ENCODE assay signal across 10 cellular contexts in the genomic region with DNA sequence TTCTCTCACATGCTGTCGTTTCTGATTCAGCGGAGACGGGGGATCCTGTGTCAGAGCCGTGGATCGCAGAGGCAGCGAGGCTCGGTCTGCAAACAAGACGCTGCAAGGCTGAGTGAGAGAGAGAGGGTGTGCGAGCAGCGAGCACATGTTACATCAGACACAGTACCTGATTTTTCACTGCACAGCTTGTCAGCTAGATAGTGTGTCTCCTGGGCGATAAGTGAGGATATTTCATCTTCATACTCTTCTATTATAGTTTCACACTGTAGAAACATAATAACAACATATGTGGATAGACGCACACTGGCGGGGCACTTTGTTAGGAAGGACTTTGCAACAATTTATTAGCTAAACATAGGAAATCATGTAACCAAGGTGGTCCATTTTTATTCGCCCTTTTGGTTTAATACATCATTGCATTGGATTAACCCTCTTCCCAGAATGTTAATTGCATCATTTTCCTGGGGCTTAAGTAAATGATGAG. TPM values are rescaled to one million over a fixed set of nuclear protein-coding genes. Genes with fewer than 3 reads are reported as not detected.
A peak's percentile ranks its signal among the peaks of the same experiment; 100 is the strongest.
DNase-seq lines count a peak whose midpoint lies in the region; ATAC-seq and TF ChIP-seq lines count a peak whose summit lies in the region.
"Had no signal": no experiment of that assay in that cellular context is flagged by ENCODE, and none has a peak within 500 bp of the region (broad histone marks: within the 10 kb centered on the region; RNA-seq: fewer than 3 reads in every experiment).

No MANE protein-coding gene starts in this region.

- H3K79me2 ChIP-seq in neural cell (replicated peaks; ENCODE audit: insufficient read depth, low read length) = no peaks in the 10 kb centered on the region

- H3K4me3 ChIP-seq in LNCaP clone FGC (ENCODE audit: low read depth, low read length) (0 out of 2 replicates have a peak overlapping the region, but pooled peaks have one; percentile 8), neural cell (ENCODE audit: low read length) (no peak overlapping the region), left ventricle myocardium inferior (no peak overlapping the region)

- H3K36me3 ChIP-seq in neural cell (ENCODE audit: insufficient read depth, low read length) (no peaks in the 10 kb centered on the region), left ventricle myocardium inferior (no peaks in the 10 kb centered on the region)

- TF ChIP-seq CTCF in LNCaP clone FGC (IDR thresholded peaks at IDR 0.05; ENCODE audit: control insufficient read depth, extremely low read depth, insufficient read depth) (no peak), neural cell (IDR thresholded peaks at IDR 0.05; ENCODE audit: poor library complexity, severe bottlenecking) (no peak), left ventricle myocardium inferior (IDR thresholded peaks at IDR 0.05; ENCODE audit: borderline replicate concordance) (no peak)

- H3K9me2 ChIP-seq in neural cell (ENCODE audit: insufficient read depth, low read length) = no peaks in the 10 kb centered on the region

- no peak overlapping the region for H3K4me2 ChIP-seq in neural cell (ENCODE audit: low read length)

- no peaks in the 10 kb centered on the region for H3F3A ChIP-seq in neural cell (ENCODE audit: insufficient read depth, low read length, poor library complexity, severe bottlenecking)

- no peak for ATAC-seq in GM18502 (IDR thresholded peaks at IDR 0.05; ENCODE audit: poor library complexity, unreplicated experiment)

- H2AFZ ChIP-seq in neural cell (ENCODE audit: low read depth, low read length) = no peak overlapping the region

- peaks cover 11% of the 10 kb centered on the region for H3K4me1 ChIP-seq in left ventricle myocardium inferior

- H3K27me3 ChIP-seq in neural cell (ENCODE audit: insufficient read depth, low read depth, low read length) (peaks cover 100% of the 10 kb centered on the region), left ventricle myocardium inferior (ENCODE audit: low read depth) (peaks cover 100% of the 10 kb centered on the region)

- intact Hi-C loops in left ventricle myocardium inferior (cut with micrococcal nuclease) = loop anchor here (5.0 kb wide), 1 partner anchor 45 kb away; no protein-coding TSS in a partner anchor

- in situ Hi-C loops in T47D (cut with HindIII; ENCODE audit: low pct_unique_long_range_greater_than_20kb, low sequenced_read_pairs) = no loop called here

- TF ChIP-seq EP300 in neural cell (conservative IDR thresholded peaks at IDR 0.05; ENCODE audit: poor library complexity, severe bottlenecking) = no peak

- H4K20me1 ChIP-seq in neural cell (ENCODE audit: insufficient read depth) = no peaks in the 10 kb centered on the region

- no peak for TF ChIP-seq RAD21 in neural cell (conservative IDR thresholded peaks at IDR 0.05)

- H3K27ac ChIP-seq in neural cell (ENCODE audit: low read length) (no peak overlapping the region), left ventricle myocardium inferior (replicated peaks) (no peak overlapping the region)

- DNase-seq in NCI-H1417 (lab: John Stamatoyannopoulos, UW) = peak in 2 of 3 experiments; percentile 27 to 40
- no peak for DNase-seq in NCI-H1417 treated with DMSO at 0.1 percent for 48 hours (lab: John Stamatoyannopoulos, UW)
- DNase-seq in LNCaP clone FGC (ENCODE audit: low read depth) = peak; percentile 14
- peak; percentile 15 to 37 for DNase-seq in T47D (ENCODE audit: low read depth in 1 of 2, low spot score in 1 of 2)
- no peak for DNase-seq in superior temporal gyrus (ENCODE audit: extremely low spot score)
- no peak for DNase-seq in left ventricle myocardium inferior
- DNase-seq: 8988T had no signal

- H3K9me3 ChIP-seq in neural cell (ENCODE audit: low read length) (no peaks in the 10 kb centered on the region), left ventricle myocardium inferior (replicated peaks) (no peaks in the 10 kb centered on the region)

- no peak overlapping the region for H3K9ac ChIP-seq in neural cell (ENCODE audit: low read length)

TF ChIP-seq in neural cell, 6 proteins besides CTCF, POLR2A, EP300 and RAD21:
- TF ChIP-seq, protein P1, sequence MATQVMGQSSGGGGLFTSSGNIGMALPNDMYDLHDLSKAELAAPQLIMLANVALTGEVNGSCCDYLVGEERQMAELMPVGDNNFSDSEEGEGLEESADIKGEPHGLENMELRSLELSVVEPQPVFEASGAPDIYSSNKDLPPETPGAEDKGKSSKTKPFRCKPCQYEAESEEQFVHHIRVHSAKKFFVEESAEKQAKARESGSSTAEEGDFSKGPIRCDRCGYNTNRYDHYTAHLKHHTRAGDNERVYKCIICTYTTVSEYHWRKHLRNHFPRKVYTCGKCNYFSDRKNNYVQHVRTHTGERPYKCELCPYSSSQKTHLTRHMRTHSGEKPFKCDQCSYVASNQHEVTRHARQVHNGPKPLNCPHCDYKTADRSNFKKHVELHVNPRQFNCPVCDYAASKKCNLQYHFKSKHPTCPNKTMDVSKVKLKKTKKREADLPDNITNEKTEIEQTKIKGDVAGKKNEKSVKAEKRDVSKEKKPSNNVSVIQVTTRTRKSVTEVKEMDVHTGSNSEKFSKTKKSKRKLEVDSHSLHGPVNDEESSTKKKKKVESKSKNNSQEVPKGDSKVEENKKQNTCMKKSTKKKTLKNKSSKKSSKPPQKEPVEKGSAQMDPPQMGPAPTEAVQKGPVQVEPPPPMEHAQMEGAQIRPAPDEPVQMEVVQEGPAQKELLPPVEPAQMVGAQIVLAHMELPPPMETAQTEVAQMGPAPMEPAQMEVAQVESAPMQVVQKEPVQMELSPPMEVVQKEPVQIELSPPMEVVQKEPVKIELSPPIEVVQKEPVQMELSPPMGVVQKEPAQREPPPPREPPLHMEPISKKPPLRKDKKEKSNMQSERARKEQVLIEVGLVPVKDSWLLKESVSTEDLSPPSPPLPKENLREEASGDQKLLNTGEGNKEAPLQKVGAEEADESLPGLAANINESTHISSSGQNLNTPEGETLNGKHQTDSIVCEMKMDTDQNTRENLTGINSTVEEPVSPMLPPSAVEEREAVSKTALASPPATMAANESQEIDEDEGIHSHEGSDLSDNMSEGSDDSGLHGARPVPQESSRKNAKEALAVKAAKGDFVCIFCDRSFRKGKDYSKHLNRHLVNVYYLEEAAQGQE (IDR thresholded peaks at IDR 0.05; ENCODE audit: borderline replicate concordance) = no peak
- TF ChIP-seq POLR2AphosphoS5 (IDR thresholded peaks at IDR 0.05) (peak; percentile 41), MXI1 (conservative IDR thresholded peaks at IDR 0.05; ENCODE audit: poor library complexity, severe bottlenecking) (no peak), EZH2 (IDR thresholded peaks at IDR 0.05; ENCODE audit: borderline replicate concordance, insufficient read depth, low read length, poor library complexity, severe bottlenecking) (no peak), SMC3 (conservative IDR thresholded peaks at IDR 0.05; ENCODE audit: poor library complexity) (no peak), TAF1 (IDR thresholded peaks at IDR 0.05; ENCODE audit: low read depth) (no peak)

RNA-seq across cellular contexts. Expression of a gene that starts 39.5 kb away (rescaled TPM):
- polyA plus RNA-seq in neural cell = 0.36 and 4.2 TPM in 2 replicates
- 1.0 TPM in 1 of 2 replicates, not detected in the other for polyA minus RNA-seq in neural cell
- not detected for total RNA-seq in left ventricle myocardium inferior
- polyA plus RNA-seq: adipose tissue had no signal

RNA-seq across cellular contexts. Expression of a gene that starts 49.0 kb away (rescaled TPM):
- polyA plus RNA-seq in neural cell = not detected in 2 replicates
- not detected in 2 replicates for polyA minus RNA-seq in neural cell
- 0.11 TPM for total RNA-seq in left ventricle myocardium inferior

Comparison
In these comparisons a context has a peak if more than half of its experiments do, and no peak if none do; other contexts are left out.
1. DNase-seq: peak in NCI-H1417 (2 of 3), LNCaP clone FGC (single experiment) and T47D (2 of 2); none in NCI-H1417 treated with DMSO at 0.1 percent for 48 hours (single experiment), superior temporal gyrus (single experiment) and left ventricle myocardium inferior (single experiment).